In the genomic region with DNA sequence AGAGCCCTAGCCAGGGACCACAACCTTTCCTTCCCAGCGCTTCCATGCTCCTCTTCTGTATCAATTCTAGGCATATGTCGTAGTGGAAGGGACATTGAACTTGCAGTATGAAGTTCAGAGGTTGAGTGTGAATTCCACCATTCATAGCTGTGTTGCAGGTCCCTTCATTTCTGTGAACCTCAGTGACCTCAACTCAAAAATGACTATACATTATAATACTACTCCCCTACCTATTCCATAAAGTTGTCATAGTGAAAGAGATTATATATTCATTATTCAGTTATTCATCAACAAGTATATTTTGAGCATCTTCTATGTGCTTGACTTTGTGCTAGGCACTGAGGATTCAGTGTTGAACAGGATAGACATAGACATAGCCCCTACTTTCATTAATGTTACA, we compare ENCODE assay signal across 1 cellular context.
TF ChIP-seq lines count a peak whose summit lies in the region.

No MANE protein-coding gene starts in this region.

TF ChIP-seq in WTC11, 78 proteins besides CTCF, POLR2A, EP300 and RAD21 (continued from another document):
- TF ChIP-seq, protein P1, sequence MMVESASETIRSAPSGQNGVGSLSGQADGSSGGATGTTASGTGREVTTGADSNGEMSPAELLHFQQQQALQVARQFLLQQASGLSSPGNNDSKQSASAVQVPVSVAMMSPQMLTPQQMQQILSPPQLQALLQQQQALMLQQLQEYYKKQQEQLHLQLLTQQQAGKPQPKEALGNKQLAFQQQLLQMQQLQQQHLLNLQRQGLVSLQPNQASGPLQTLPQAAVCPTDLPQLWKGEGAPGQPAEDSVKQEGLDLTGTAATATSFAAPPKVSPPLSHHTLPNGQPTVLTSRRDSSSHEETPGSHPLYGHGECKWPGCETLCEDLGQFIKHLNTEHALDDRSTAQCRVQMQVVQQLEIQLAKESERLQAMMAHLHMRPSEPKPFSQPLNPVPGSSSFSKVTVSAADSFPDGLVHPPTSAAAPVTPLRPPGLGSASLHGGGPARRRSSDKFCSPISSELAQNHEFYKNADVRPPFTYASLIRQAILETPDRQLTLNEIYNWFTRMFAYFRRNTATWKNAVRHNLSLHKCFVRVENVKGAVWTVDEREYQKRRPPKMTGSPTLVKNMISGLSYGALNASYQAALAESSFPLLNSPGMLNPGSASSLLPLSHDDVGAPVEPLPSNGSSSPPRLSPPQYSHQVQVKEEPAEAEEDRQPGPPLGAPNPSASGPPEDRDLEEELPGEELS (CRISPR knock-in tag; IDR thresholded peaks at IDR 0.05) = no peak
- TF ChIP-seq NFATC4 (CRISPR knock-in tag; IDR thresholded peaks at IDR 0.05) (no peak), NR3C1 (CRISPR knock-in tag; conservative IDR thresholded peaks at IDR 0.05; ENCODE audit: low read depth) (no peak), NFE2L1 (CRISPR knock-in tag; IDR thresholded peaks at IDR 0.05) (no peak)
- TF ChIP-seq, protein P2, sequence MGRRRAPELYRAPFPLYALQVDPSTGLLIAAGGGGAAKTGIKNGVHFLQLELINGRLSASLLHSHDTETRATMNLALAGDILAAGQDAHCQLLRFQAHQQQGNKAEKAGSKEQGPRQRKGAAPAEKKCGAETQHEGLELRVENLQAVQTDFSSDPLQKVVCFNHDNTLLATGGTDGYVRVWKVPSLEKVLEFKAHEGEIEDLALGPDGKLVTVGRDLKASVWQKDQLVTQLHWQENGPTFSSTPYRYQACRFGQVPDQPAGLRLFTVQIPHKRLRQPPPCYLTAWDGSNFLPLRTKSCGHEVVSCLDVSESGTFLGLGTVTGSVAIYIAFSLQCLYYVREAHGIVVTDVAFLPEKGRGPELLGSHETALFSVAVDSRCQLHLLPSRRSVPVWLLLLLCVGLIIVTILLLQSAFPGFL (CRISPR knock-in tag; IDR thresholded peaks at IDR 0.05; ENCODE audit: borderline replicate concordance) = no peak
- TF ChIP-seq, protein P3, sequence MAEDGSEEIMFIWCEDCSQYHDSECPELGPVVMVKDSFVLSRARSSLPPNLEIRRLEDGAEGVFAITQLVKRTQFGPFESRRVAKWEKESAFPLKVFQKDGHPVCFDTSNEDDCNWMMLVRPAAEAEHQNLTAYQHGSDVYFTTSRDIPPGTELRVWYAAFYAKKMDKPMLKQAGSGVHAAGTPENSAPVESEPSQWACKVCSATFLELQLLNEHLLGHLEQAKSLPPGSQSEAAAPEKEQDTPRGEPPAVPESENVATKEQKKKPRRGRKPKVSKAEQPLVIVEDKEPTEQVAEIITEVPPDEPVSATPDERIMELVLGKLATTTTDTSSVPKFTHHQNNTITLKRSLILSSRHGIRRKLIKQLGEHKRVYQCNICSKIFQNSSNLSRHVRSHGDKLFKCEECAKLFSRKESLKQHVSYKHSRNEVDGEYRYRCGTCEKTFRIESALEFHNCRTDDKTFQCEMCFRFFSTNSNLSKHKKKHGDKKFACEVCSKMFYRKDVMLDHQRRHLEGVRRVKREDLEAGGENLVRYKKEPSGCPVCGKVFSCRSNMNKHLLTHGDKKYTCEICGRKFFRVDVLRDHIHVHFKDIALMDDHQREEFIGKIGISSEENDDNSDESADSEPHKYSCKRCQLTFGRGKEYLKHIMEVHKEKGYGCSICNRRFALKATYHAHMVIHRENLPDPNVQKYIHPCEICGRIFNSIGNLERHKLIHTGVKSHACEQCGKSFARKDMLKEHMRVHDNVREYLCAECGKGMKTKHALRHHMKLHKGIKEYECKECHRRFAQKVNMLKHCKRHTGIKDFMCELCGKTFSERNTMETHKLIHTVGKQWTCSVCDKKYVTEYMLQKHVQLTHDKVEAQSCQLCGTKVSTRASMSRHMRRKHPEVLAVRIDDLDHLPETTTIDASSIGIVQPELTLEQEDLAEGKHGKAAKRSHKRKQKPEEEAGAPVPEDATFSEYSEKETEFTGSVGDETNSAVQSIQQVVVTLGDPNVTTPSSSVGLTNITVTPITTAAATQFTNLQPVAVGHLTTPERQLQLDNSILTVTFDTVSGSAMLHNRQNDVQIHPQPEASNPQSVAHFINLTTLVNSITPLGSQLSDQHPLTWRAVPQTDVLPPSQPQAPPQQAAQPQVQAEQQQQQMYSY (CRISPR knock-in tag; IDR thresholded peaks at IDR 0.05) = no peak
